In genomic region chr1:227952374-227953021, GRCh38 we compare ENCODE assay signal across 29 cellular contexts. TPM values are rescaled to one million over a fixed set of nuclear protein-coding genes. Genes with fewer than 3 reads are reported as not detected.
DNase-seq lines count a peak whose midpoint lies in the region; ATAC-seq and TF ChIP-seq lines count a peak whose summit lies in the region.
"Had no signal": no experiment of that assay in that cellular context is flagged by ENCODE, and none has a peak within 500 bp of the region (broad histone marks: within the 10 kb centered on the region; RNA-seq: fewer than 3 reads in every experiment).

No MANE protein-coding gene starts in this region.

- no peak for TF ChIP-seq CTCF in HEK293 (tag by site-specific recombination; IDR thresholded peaks at IDR 0.05)
- TF ChIP-seq CTCF in endodermal cell (conservative IDR thresholded peaks at IDR 0.05), result no peak

- H3K4me1 ChIP-seq in BLaER1 treated with 17β-estradiol and CSF1 and Interleukin-3, amounts not matched to agents 10 nM and 100 nM, result peaks cover 10 to 37% (median 34%) of the 10 kb centered on the region in 10 experiments
- 0 out of 2 replicates have a peak, but pooled peaks cover 4% of the 10 kb centered on the region for H3K4me1 ChIP-seq in HEK293 (ENCODE audit: control insufficient read depth, insufficient read depth, low read length)
- H3K4me1 ChIP-seq in endodermal cell (ENCODE audit: control insufficient read depth, insufficient read depth, low read length), result no peaks in the 10 kb centered on the region
- H3K4me1 ChIP-seq: HAP-1 had no signal

- no peaks in the 10 kb centered on the region for H3K36me3 Mint-ChIP-seq in endodermal cell (ENCODE audit: low read depth)
- H3K36me3 Mint-ChIP-seq in activated naive CD8-positive, alpha-beta T cell treated with anti-CD3 and anti-CD28 coated beads for 36 hours, result no peaks in the 10 kb centered on the region
- no peaks in the 10 kb centered on the region for H3K36me3 Mint-ChIP-seq in activated naive CD8-positive, alpha-beta T cell treated with anti-CD3 and anti-CD28 coated beads, Interleukin-2, amount 50 U/mL, for 24 hours (ENCODE audit: low read depth)
- H3K36me3 Mint-ChIP-seq: activated naive CD4-positive, alpha-beta T cell treated with anti-CD3 and anti-CD28 coated beads, Interleukin-2, amount 50 U/mL, for 24 hours; CD4-positive, CD25-positive, alpha-beta regulatory T cell had no signal

- H3K9ac ChIP-seq in BLaER1 treated with 17β-estradiol and CSF1 and Interleukin-3, amounts not matched to agents 10 nM and 100 nM, result peak overlapping the region in 2 of 11 experiments; percentile 12 to 38; a peak in 2 of 22 replicates
- H3K9ac ChIP-seq in endodermal cell (ENCODE audit: extremely low read depth, low read length, poor library complexity, severe bottlenecking), result no peak overlapping the region

- ATAC-seq in activated naive CD8-positive, alpha-beta T cell treated with anti-CD3 and anti-CD28 coated beads, Interleukin-2, amount 50 U/mL, for 24 hours, result no peak

- no peak overlapping the region for H3K4me3 ChIP-seq in BLaER1 treated with 17β-estradiol and CSF1 and Interleukin-3, amounts not matched to agents 10 nM and 100 nM
- H3K4me3 ChIP-seq in HEK293 (ENCODE audit: low read depth, low read length) (no peak overlapping the region), endodermal cell (ENCODE audit: low read length) (no peak overlapping the region)
- H3K4me3 ChIP-seq: cardiac muscle cell, HAP-1, thyroid gland had no signal

- peak overlapping the region in 2 of 11 experiments; percentile 50 to 59; a peak in 1 of 22 replicates for H3K27ac ChIP-seq in BLaER1 treated with 17β-estradiol and CSF1 and Interleukin-3, amounts not matched to agents 10 nM and 100 nM
- H3K27ac ChIP-seq in HEK293 (ENCODE audit: extremely low read depth, low read depth, low read length), result no peak overlapping the region
- no peak overlapping the region for H3K27ac ChIP-seq in endodermal cell (ENCODE audit: low read depth, low read length)
- H3K27ac ChIP-seq: cardiac muscle cell, thyroid gland had no signal

- intact Hi-C loops in posterior vena cava (cut with DNase I), result no loop called here

- peaks cover 3% of the 10 kb centered on the region for H3K4me1 Mint-ChIP-seq in endodermal cell
- peaks cover 4% of the 10 kb centered on the region for H3K4me1 Mint-ChIP-seq in activated naive CD8-positive, alpha-beta T cell treated with anti-CD3 and anti-CD28 coated beads for 36 hours
- peaks cover 3% of the 10 kb centered on the region for H3K4me1 Mint-ChIP-seq in activated naive CD8-positive, alpha-beta T cell treated with anti-CD3 and anti-CD28 coated beads, Interleukin-2, amount 50 U/mL, for 24 hours
- H3K4me1 Mint-ChIP-seq: activated naive CD4-positive, alpha-beta T cell treated with anti-CD3 and anti-CD28 coated beads, Interleukin-2, amount 50 U/mL, for 24 hours had no signal

- peaks cover 0 to 28% (median 10%) of the 10 kb centered on the region in 11 experiments; a peak in 14 of 22 replicates for H4K20me1 ChIP-seq in BLaER1 treated with 17β-estradiol and CSF1 and Interleukin-3, amounts not matched to agents 10 nM and 100 nM

- CTCF ChIA-PET in HEK293 (lab: Yijun Ruan, JAX), result interaction anchor here (0.7 to 2.9 kb wide), 4 partner anchors 10 to 190 kb away, joined by 3 to 16 read pairs (median 7); no protein-coding TSS in a partner anchor

- peak overlapping the region; percentile 7 to 90 (median 84); a peak in 18 of 22 replicates for H3K4me2 ChIP-seq in BLaER1 treated with 17β-estradiol and CSF1 and Interleukin-3, amounts not matched to agents 10 nM and 100 nM

- H3K9me3 ChIP-seq in BLaER1 treated with 17β-estradiol and CSF1 and Interleukin-3, amounts not matched to agents 10 nM and 100 nM (replicated peaks in 1 of 11), result peaks cover 6 to 23% (median 14%) of the 10 kb centered on the region in 11 experiments; a peak in 14 of 22 replicates
- H3K9me3 ChIP-seq in HEK293 (ENCODE audit: control insufficient read depth, insufficient read depth, low read depth, low read length), result no peaks in the 10 kb centered on the region
- H3K9me3 ChIP-seq in endodermal cell (ENCODE audit: control insufficient read depth, low read length), result peaks cover 15% of the 10 kb centered on the region
- H3K9me3 ChIP-seq: HAP-1, thyroid gland had no signal

- H3K27me3 Mint-ChIP-seq in endodermal cell (ENCODE audit: insufficient read depth), result peaks cover 70% of the 10 kb centered on the region
- peaks cover 34% of the 10 kb centered on the region for H3K27me3 Mint-ChIP-seq in activated naive CD8-positive, alpha-beta T cell treated with anti-CD3 and anti-CD28 coated beads for 36 hours
- peaks cover 41% of the 10 kb centered on the region for H3K27me3 Mint-ChIP-seq in activated naive CD8-positive, alpha-beta T cell treated with anti-CD3 and anti-CD28 coated beads, Interleukin-2, amount 50 U/mL, for 24 hours

- H3K4me3 Mint-ChIP-seq in endodermal cell, result no peak overlapping the region
- no peak overlapping the region for H3K4me3 Mint-ChIP-seq in activated naive CD8-positive, alpha-beta T cell treated with anti-CD3 and anti-CD28 coated beads for 36 hours
- H3K4me3 Mint-ChIP-seq in activated naive CD8-positive, alpha-beta T cell treated with anti-CD3 and anti-CD28 coated beads, Interleukin-2, amount 50 U/mL, for 24 hours, result no peak overlapping the region
- H3K4me3 Mint-ChIP-seq: activated CD8-positive, alpha-beta T cell treated with anti-CD3 and anti-CD28 coated beads for 36 hours; activated naive CD4-positive, alpha-beta T cell treated with anti-CD3 and anti-CD28 coated beads, Interleukin-2, amount 50 U/mL, for 24 hours; CD4-positive, CD25-positive, alpha-beta regulatory T cell; dendritic cell treated with granulocyte-macrophage colony-stimulating factor and Interleukin-4, amounts not matched to agents 40 ng/mL and 50 ng/mL, for 4 days had no signal

- no peaks in the 10 kb centered on the region for H3K36me3 ChIP-seq in BLaER1 treated with 17β-estradiol and CSF1 and Interleukin-3, amounts not matched to agents 10 nM and 100 nM
- H3K36me3 ChIP-seq in HEK293 (ENCODE audit: control insufficient read depth in 2 of 2, insufficient read depth in 1 of 2, low read length in 2 of 2), result no peaks in the 10 kb centered on the region
- H3K36me3 ChIP-seq in endodermal cell (ENCODE audit: control insufficient read depth, insufficient read depth, low read length), result no peaks in the 10 kb centered on the region
- H3K36me3 ChIP-seq: cardiac muscle cell, HAP-1, thyroid gland had no signal

- 85 to 93% methylated on average over 12 to 18 of the region's 18 CpGs for WGBS in endodermal cell (ENCODE audit: insufficient coverage in 1 of 2, insufficient read length in 1 of 2), 2 experiments

- DNase-seq in endodermal cell (peak; percentile 31), posterior vena cava (ENCODE audit: low spot score) (peak; percentile 78), T-helper 2 cell (no peak), NCI-H526 treated with DMSO at 0.1 percent for 48 hours (lab: John Stamatoyannopoulos, UW) (no peak)
- DNase-seq in activated naive CD8-positive, alpha-beta T cell treated with anti-CD3 and anti-CD28 coated beads for 36 hours, result no peak
- no peak for DNase-seq in activated naive CD8-positive, alpha-beta T cell treated with anti-CD3 and anti-CD28 coated beads, Interleukin-2, amount 50 U/mL, for 24 hours
- DNase-seq: activated CD4-positive, CD25-positive, alpha-beta regulatory T cell treated with anti-CD3 and anti-CD28 coated beads, Interleukin-2, amount 50 U/mL, for 72 hours; activated CD8-positive, alpha-beta T cell treated with anti-CD3 and anti-CD28 coated beads for 36 hours; CD4-positive, CD25-positive, alpha-beta regulatory T cell; EL; NCI-H1417; NCI-H2107; NCI-H446; SIG-M5; stimulated activated naive CD8-positive, alpha-beta T cell treated with anti-CD3 and anti-CD28 coated beads, Interleukin-15, Interleukin-2, amounts not matched to agents 100 U/mL and 50 U/mL, for 24 hours; thyroid gland had no signal

- peaks cover 3% of the 10 kb centered on the region for H3K9me3 Mint-ChIP-seq in endodermal cell
- no peaks in the 10 kb centered on the region for H3K9me3 Mint-ChIP-seq in activated naive CD8-positive, alpha-beta T cell treated with anti-CD3 and anti-CD28 coated beads for 36 hours
- H3K9me3 Mint-ChIP-seq in activated naive CD8-positive, alpha-beta T cell treated with anti-CD3 and anti-CD28 coated beads, Interleukin-2, amount 50 U/mL, for 24 hours, result no peaks in the 10 kb centered on the region
- H3K9me3 Mint-ChIP-seq: activated CD8-positive, alpha-beta T cell treated with anti-CD3 and anti-CD28 coated beads for 36 hours; activated naive CD4-positive, alpha-beta T cell treated with anti-CD3 and anti-CD28 coated beads, Interleukin-2, amount 50 U/mL, for 24 hours; dendritic cell treated with granulocyte-macrophage colony-stimulating factor and Interleukin-4, amounts not matched to agents 40 ng/mL and 50 ng/mL, for 4 days had no signal

- peaks cover 18 to 29% (median 22%) of the 10 kb centered on the region in 11 experiments for H3K27me3 ChIP-seq in BLaER1 treated with 17β-estradiol and CSF1 and Interleukin-3, amounts not matched to agents 10 nM and 100 nM
- peaks cover 31% of the 10 kb centered on the region for H3K27me3 ChIP-seq in endodermal cell (ENCODE audit: control insufficient read depth, insufficient read depth, low read length, poor library complexity, severe bottlenecking)

- no peak overlapping the region for H3K27ac Mint-ChIP-seq in endodermal cell
- H3K27ac Mint-ChIP-seq in activated naive CD8-positive, alpha-beta T cell treated with anti-CD3 and anti-CD28 coated beads for 36 hours, result no peak overlapping the region
- no peak overlapping the region for H3K27ac Mint-ChIP-seq in activated naive CD8-positive, alpha-beta T cell treated with anti-CD3 and anti-CD28 coated beads, Interleukin-2, amount 50 U/mL, for 24 hours
- H3K27ac Mint-ChIP-seq: activated CD8-positive, alpha-beta T cell treated with anti-CD3 and anti-CD28 coated beads for 36 hours; CD4-positive, CD25-positive, alpha-beta regulatory T cell; dendritic cell treated with granulocyte-macrophage colony-stimulating factor and Interleukin-4, amounts not matched to agents 40 ng/mL and 50 ng/mL, for 4 days had no signal

- POLR2A ChIA-PET in HEK293 (lab: Yijun Ruan, JAX), result no interaction called here

TF ChIP-seq in HEK293, 187 proteins besides CTCF, POLR2A, EP300 and RAD21:
- no peak for TF ChIP-seq TRIM28 (IDR thresholded peaks at IDR 0.05; ENCODE audit: borderline replicate concordance, low read length)
- peak; percentile 41; the same call in 1 of the 2 replicates for TF ChIP-seq KLF1 (tag by site-specific recombination; IDR thresholded peaks at IDR 0.05)
- TF ChIP-seq GLIS2 (tag by site-specific recombination; IDR thresholded peaks at IDR 0.05), result peak; percentile 17; the same call in 1 of the 2 replicates
- TF ChIP-seq ZNF571 (tag by site-specific recombination; IDR thresholded peaks at IDR 0.05), result 0 out of 2 replicates have a peak, but pooled peaks have one; percentile 18

RNA-seq across cellular contexts. Expression of gene WNT9A, which starts 4.8 kb away (rescaled TPM):
- 1 to 10 TPM; 1.2 to 1.7 TPM for total RNA-seq in endodermal cell
- 4.7 TPM for polyA plus RNA-seq in endodermal cell (2013, experiment 1 of 2)
- polyA plus RNA-seq in endodermal cell (2013, experiment 2 of 2), result 5.5 TPM
- total RNA-seq in posterior vena cava, result 1 to 10 TPM; 2.7 to 3.3 TPM
- not detected for total RNA-seq in activated naive CD8-positive, alpha-beta T cell treated with anti-CD3 and anti-CD28 coated beads for 36 hours
- total RNA-seq: activated CD8-positive, alpha-beta T cell treated with anti-CD3 and anti-CD28 coated beads for 36 hours had no signal
- polyA plus RNA-seq: cardiac muscle cell; CD4-positive, CD25-positive, alpha-beta regulatory T cell had no signal

RNA-seq across cellular contexts. Expression of gene WNT3A, which starts 54.3 kb away (rescaled TPM):
- total RNA-seq in endodermal cell, result under 1 TPM; 0.11 to 0.46 TPM
- 40.2 TPM for polyA plus RNA-seq in endodermal cell (2013, experiment 1 of 2)
- polyA plus RNA-seq in endodermal cell (2013, experiment 2 of 2), result 36.6 TPM
- not detected for total RNA-seq in posterior vena cava
- not detected for total RNA-seq in activated naive CD8-positive, alpha-beta T cell treated with anti-CD3 and anti-CD28 coated beads for 36 hours
- total RNA-seq: activated CD8-positive, alpha-beta T cell treated with anti-CD3 and anti-CD28 coated beads for 36 hours; aorta; cardiac muscle cell; CD4-positive, CD25-positive, alpha-beta regulatory T cell; fibroblast of lung; glomerular endothelial cell; kidney epithelial cell; M059J; myocyte; renal cortical epithelial cell; thyroid gland had no signal
- polyA plus RNA-seq: aorta; cardiac muscle cell; CD4-positive, CD25-positive, alpha-beta regulatory T cell; fibroblast of lung had no signal

Comparison
In these comparisons a context has a peak if more than half of its experiments do, and no peak if none do; other contexts are left out.
1. DNase-seq: peak in endodermal cell (single experiment) and posterior vena cava (single experiment); none in T-helper 2 cell (0 of 5), activated naive CD8-positive, alpha-beta T cell treated with anti-CD3 and anti-CD28 coated beads for 36 hours (single experiment), NCI-H526 treated with DMSO at 0.1 percent for 48 hours (single experiment) and activated naive CD8-positive, alpha-beta T cell treated with anti-CD3 and anti-CD28 coated beads, Interleukin-2, amount 50 U/mL, for 24 hours (single experiment).